Comparison of ENCODE assay signal across 18 cellular contexts in genomic region chr1:9503001-9503675, GRCh38. TPM values are rescaled to one million over a fixed set of nuclear protein-coding genes. Genes with fewer than 3 reads are reported as not detected.
DNase-seq lines count a peak whose midpoint lies in the region; ATAC-seq and TF ChIP-seq lines count a peak whose summit lies in the region.
"Had no signal": no experiment of that assay in that cellular context is flagged by ENCODE, and none has a peak within 500 bp of the region (broad histone marks: within the 10 kb centered on the region; RNA-seq: fewer than 3 reads in every experiment).

No MANE protein-coding gene starts in this region.

- ATAC-seq in body of pancreas, result peak; percentile 86
- peak; percentile 11 to 59 for ATAC-seq in right cardiac atrium
- no peak for ATAC-seq in HG02610 (IDR thresholded peaks at IDR 0.05; ENCODE audit: unreplicated experiment)
- ATAC-seq: Panc1 had no signal

- H3K36me3 ChIP-seq in body of pancreas (replicated peaks in 1 of 2; ENCODE audit: insufficient read depth in 1 of 2, low read depth in 2 of 2) (no peaks in the 10 kb centered on the region), subcutaneous abdominal adipose tissue (ENCODE audit: control insufficient read depth in 5 of 5, insufficient read depth in 5 of 5, low read length in 5 of 5) (no peaks in the 10 kb centered on the region)

- H3K27ac ChIP-seq in body of pancreas, result peak overlapping the region in 3 of 4 donors; percentile 9 to 37 (median 29)
- H3K27ac ChIP-seq in right cardiac atrium (ENCODE audit: low read length), result no peak overlapping the region
- peak overlapping the region; percentile 9 for H3K27ac ChIP-seq in subcutaneous abdominal adipose tissue (ENCODE audit: low read depth, low read length)
- H3K27ac ChIP-seq: C4-2B, HL-60 had no signal

- H3K9ac ChIP-seq in subcutaneous abdominal adipose tissue (ENCODE audit: low read length in 5 of 5), result peak overlapping the region in 1 of 5 donors; percentile 25

- H3K9me3 ChIP-seq in body of pancreas (no peaks in the 10 kb centered on the region), right cardiac atrium (ENCODE audit: control insufficient read depth, low read length) (no peaks in the 10 kb centered on the region), subcutaneous abdominal adipose tissue (ENCODE audit: control insufficient read depth in 5 of 5, low read length in 5 of 5) (no peaks in the 10 kb centered on the region)

- peak; percentile 24 to 61 (median 46) for DNase-seq in body of pancreas
- no peak for DNase-seq in right cardiac atrium
- DNase-seq in midbrain (lab: John Stamatoyannopoulos, UW), result peak; percentile 33
- DNase-seq in NCI-H526 treated with DMSO at 0.1 percent for 48 hours (lab: John Stamatoyannopoulos, UW), result no peak
- DNase-seq in retina, result no peak
- no peak for DNase-seq in NCI-H128 (lab: John Stamatoyannopoulos, UW; ENCODE audit: unreplicated experiment)
- DNase-seq: ACHN, DMS79, H9, NCI-H1092 treated with DMSO at 0.1 percent for 48 hours, NCI-H1694, NCI-H2081 treated with DMSO at 0.1 percent for 48 hours, NCI-H446 treated with DMSO at 0.1 percent for 48 hours had no signal

- no peak for TF ChIP-seq POLR2A in body of pancreas (IDR thresholded peaks at IDR 0.05)

- 29 to 35% methylated on average over 14 to 18 of the region's 18 CpGs for WGBS in body of pancreas, 2 donors
- 72% methylated on average over 18 of the region's 18 CpGs for WGBS in right cardiac atrium

- no peak overlapping the region for H3K4me3 ChIP-seq in body of pancreas
- no peak overlapping the region for H3K4me3 ChIP-seq in right cardiac atrium (ENCODE audit: low read length)
- H3K4me3 ChIP-seq in subcutaneous abdominal adipose tissue (ENCODE audit: low read depth in 1 of 5, low read length in 5 of 5), result no peak overlapping the region

- H3K27me3 ChIP-seq in body of pancreas, result no peaks in the 10 kb centered on the region
- no peaks in the 10 kb centered on the region for H3K27me3 ChIP-seq in right cardiac atrium (ENCODE audit: control insufficient read depth, insufficient read depth)
- H3K27me3 ChIP-seq in subcutaneous abdominal adipose tissue (ENCODE audit: control insufficient read depth in 5 of 5, insufficient read depth in 4 of 5, low read length in 5 of 5), result no peaks in the 10 kb centered on the region

- H3K4me1 ChIP-seq in body of pancreas (peaks cover 6% of the 10 kb centered on the region), right cardiac atrium (ENCODE audit: control insufficient read depth, insufficient read depth, low read length) (no peaks in the 10 kb centered on the region), subcutaneous abdominal adipose tissue (ENCODE audit: control insufficient read depth in 5 of 5, insufficient read depth in 5 of 5, low read length in 5 of 5) (peaks cover 3 to 23% (median 14%) of the 10 kb centered on the region in 5 donors)

- TF ChIP-seq CTCF in body of pancreas (IDR thresholded peaks at IDR 0.05), result no peak

- intact Hi-C loops in body of pancreas (cut with DNase I), result no loop called here
- intact Hi-C loops in right cardiac atrium (cut with DNase I), result no loop called here

RNA-seq across cellular contexts. Expression of gene SLC25A33, which starts 36.1 kb away (rescaled TPM):
- total RNA-seq in body of pancreas (1 to 10 TPM; 1.0 to 2.0 TPM), right cardiac atrium (10 to 100 TPM in 1 of 4 donors, 1 to 10 TPM in 3; 7.0 to 11.4 (median 8.0) TPM)
- polyA plus RNA-seq in right cardiac atrium, result 12.9 TPM

Comparison
In these comparisons a context has a peak if more than half of its experiments do, and no peak if none do; other contexts are left out.
1. DNase-seq: peak in body of pancreas (4 of 4) and midbrain (single experiment); none in right cardiac atrium (0 of 3), NCI-H526 treated with DMSO at 0.1 percent for 48 hours (single experiment), retina (single experiment) and NCI-H128 (single experiment).